ENCODE assay signal across 8 cellular contexts in the genomic region with DNA sequence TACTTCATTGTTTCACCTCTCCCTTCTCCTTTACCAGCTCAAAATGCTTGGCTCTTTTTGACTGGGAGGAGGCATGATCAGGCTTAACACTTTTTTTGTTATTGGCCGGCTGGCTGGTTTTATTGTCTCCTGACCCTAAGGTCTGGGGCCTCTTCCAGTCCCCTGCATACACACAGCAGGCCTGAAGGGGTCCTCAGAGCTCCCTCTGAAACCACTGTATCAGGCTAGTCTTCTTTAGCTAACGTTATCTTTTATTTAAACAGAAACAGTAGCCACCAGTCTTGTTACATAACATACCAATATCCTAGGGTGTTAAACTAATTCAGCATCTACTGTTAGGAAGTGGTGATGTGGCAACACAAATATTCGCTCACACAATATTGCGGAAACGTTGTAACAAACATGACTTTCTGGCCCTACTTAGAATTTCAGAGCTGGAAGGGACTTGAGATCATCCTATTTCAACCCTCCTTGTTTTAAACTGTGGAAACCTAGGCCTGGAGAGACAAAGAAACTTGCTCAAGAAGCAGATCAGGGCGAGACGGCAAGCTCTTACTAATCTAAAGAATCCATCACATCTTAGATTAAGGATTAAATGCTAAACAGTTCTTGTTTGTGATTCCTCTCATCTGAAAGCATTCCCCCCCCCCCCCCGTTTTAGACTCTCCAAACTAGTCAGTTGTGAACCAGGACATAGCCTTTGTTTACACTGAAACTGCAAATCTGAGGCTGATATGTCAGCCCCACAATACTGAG. TPM values are rescaled to one million over a fixed set of nuclear protein-coding genes. Genes with fewer than 3 reads are reported as not detected.
DNase-seq lines count a peak whose midpoint lies in the region; ATAC-seq and TF ChIP-seq lines count a peak whose summit lies in the region.

No MANE protein-coding gene starts in this region.

- H3K4me3 ChIP-seq in SJCRH30: no peak overlapping the region

- H3K9me3 ChIP-seq in SJCRH30 (replicated peaks): no peaks in the 10 kb centered on the region

- peaks cover 2% of the 10 kb centered on the region for H3K9me3 Mint-ChIP-seq in glutamatergic neuron (ENCODE audit: unreplicated experiment)

- no peaks in the 10 kb centered on the region for H3K36me3 Mint-ChIP-seq in glutamatergic neuron (ENCODE audit: unreplicated experiment)

- H3K4me1 Mint-ChIP-seq in glutamatergic neuron (ENCODE audit: low read depth, unreplicated experiment): peaks cover 37% of the 10 kb centered on the region

- H3K27ac Mint-ChIP-seq in glutamatergic neuron (ENCODE audit: unreplicated experiment): peak overlapping the region; percentile 84

- H3K27ac ChIP-seq in SJCRH30: no peak overlapping the region

- ATAC-seq in GM18505 (IDR thresholded peaks at IDR 0.05; ENCODE audit: unreplicated experiment): no peak

- H3K4me1 ChIP-seq in SJCRH30: peaks cover 6% of the 10 kb centered on the region

- DNase-seq in activated gamma-delta T cell treated with Interleukin-2 at 50 U/mL for 16 hours (peak; percentile 37), activated gamma-delta T cell (lab: John Stamatoyannopoulos, UW) (no peak), LHCN-M2 (ENCODE audit: low read depth) (peak; percentile 69), SJCRH30 (peak; percentile 51 to 73), amniotic epithelial cell (ENCODE audit: low read depth) (peak; percentile 90), glutamatergic neuron (peak; percentile 64), occipital lobe (lab: John Stamatoyannopoulos, UW) (peak; percentile 44)

- peak; percentile 60 for TF ChIP-seq CTCF in glutamatergic neuron (IDR thresholded peaks at IDR 0.05; ENCODE audit: partially characterized antibody, unreplicated experiment)

- peak overlapping the region; percentile 58 for H3K4me3 Mint-ChIP-seq in glutamatergic neuron (ENCODE audit: unreplicated experiment)

- no peaks in the 10 kb centered on the region for H3K36me3 ChIP-seq in SJCRH30

- peaks cover 6% of the 10 kb centered on the region for H3K27me3 Mint-ChIP-seq in glutamatergic neuron (ENCODE audit: unreplicated experiment)

- H3K27me3 ChIP-seq in SJCRH30: peaks cover 7% of the 10 kb centered on the region

- TF ChIP-seq POLR2A in GM18505 (IDR thresholded peaks at IDR 0.05; ENCODE audit: borderline replicate concordance, extremely low read depth, insufficient read depth, insufficient read length): no peak

RNA-seq across cellular contexts. Expression of a gene that starts 1.7 kb away (rescaled TPM):
- total RNA-seq in LHCN-M2 (2014; rRNA removed) (1.1 and 3.5 TPM in 2 replicates), glutamatergic neuron (ENCODE audit: unreplicated experiment) (20.8 TPM), occipital lobe (8.9 TPM)
- polyA plus RNA-seq in LHCN-M2 (2012): 1.1 TPM
- 1.6 and 1.8 TPM in 2 replicates for total RNA-seq in SJCRH30 (2014; rRNA removed; shearing (Covaris generic))
